In genomic region chr12:8658361-8658760, GRCh38 we compare ENCODE assay signal across 15 cellular contexts. TPM values are rescaled to one million over a fixed set of nuclear protein-coding genes. Genes with fewer than 3 reads are reported as not detected.
A peak's percentile ranks its signal among the peaks of the same experiment; 100 is the strongest.
DNase-seq lines count a peak whose midpoint lies in the region; ATAC-seq, FAIRE-seq and TF ChIP-seq lines count a peak whose summit lies in the region.
"Had no signal": no experiment of that assay in that cellular context is flagged by ENCODE, and none has a peak within 500 bp of the region (broad histone marks: within the 10 kb centered on the region; RNA-seq: fewer than 3 reads in every experiment).

No MANE protein-coding gene starts in this region.

- H3K79me2 ChIP-seq in astrocyte (ENCODE audit: insufficient read depth, low read length): no peaks in the 10 kb centered on the region

- H3K27ac Mint-ChIP-seq in astrocyte (ENCODE audit: unreplicated experiment): peak overlapping the region; percentile 91
- H3K27ac Mint-ChIP-seq in stimulated activated memory B cell treated with anti-CD40 and anti-IgM and Interleukin-4, amounts not matched to agents 10 μg/mL and 1 μg/mL and 100 μg/mL, for 72 hours: no peak overlapping the region

- H3K36me3 ChIP-seq in astrocyte (ENCODE audit: insufficient read depth, low read length) (no peaks in the 10 kb centered on the region), ovary (no peaks in the 10 kb centered on the region)
- H3K36me3 ChIP-seq: adrenal gland, thyroid gland had no signal

- TF ChIP-seq CTCF in astrocyte (IDR thresholded peaks at IDR 0.05; ENCODE audit: insufficient read depth, low read depth, low read length): no peak
- no peak for TF ChIP-seq CTCF in omental fat pad (IDR thresholded peaks at IDR 0.05)
- TF ChIP-seq CTCF in ovary (IDR thresholded peaks at IDR 0.05): no peak

- peak overlapping the region; percentile 20 for H2AFZ ChIP-seq in astrocyte (ENCODE audit: low read depth, low read length)

- no peak for ATAC-seq in omental fat pad (ENCODE audit: low FRiP score)
- no peak for ATAC-seq in stimulated activated memory B cell treated with anti-CD40 and anti-IgM and Interleukin-4, amounts not matched to agents 10 μg/mL and 1 μg/mL and 100 μg/mL, for 72 hours
- ATAC-seq: right cardiac atrium had no signal

- H4K20me1 ChIP-seq in astrocyte (ENCODE audit: insufficient read depth, low read length): no peaks in the 10 kb centered on the region

- TF ChIP-seq EP300 in ovary (IDR thresholded peaks at IDR 0.05): no peak

- peaks cover 12% of the 10 kb centered on the region for H3K4me1 ChIP-seq in astrocyte (ENCODE audit: insufficient read depth, low read length)
- no peaks in the 10 kb centered on the region for H3K4me1 ChIP-seq in ovary (ENCODE audit: insufficient read depth)
- H3K4me1 ChIP-seq: adrenal gland, thyroid gland had no signal

- peak; percentile 34 for FAIRE-seq in astrocyte (lab: Jason Lieb, UNC)
- FAIRE-seq: A204.1, GM18507 had no signal

- DNase-seq in A172 (ENCODE audit: low spot score) (peak; percentile 47), HPDE6-E6E7 (ENCODE audit: extremely low spot score) (peak; percentile 50), astrocyte (ENCODE audit: low read depth) (peak; percentile 98), islet precursor cell (peak; percentile 93), omental fat pad (ENCODE audit: low spot score) (no peak), ovary (no peak)
- DNase-seq in activated CD4-positive, CD25-positive, alpha-beta regulatory T cell treated with anti-CD3 and anti-CD28 coated beads, Interleukin-2, amount 50 U/mL, for 72 hours: no peak
- DNase-seq: adrenal gland; DMS153; effector CD8-positive, alpha-beta T cell had no signal

- H3K9me3 Mint-ChIP-seq in astrocyte (ENCODE audit: unreplicated experiment): no peaks in the 10 kb centered on the region
- no peaks in the 10 kb centered on the region for H3K9me3 Mint-ChIP-seq in stimulated activated memory B cell treated with anti-CD40 and anti-IgM and Interleukin-4, amounts not matched to agents 10 μg/mL and 1 μg/mL and 100 μg/mL, for 72 hours

- WGBS in ovary, 3 donors: 31 to 41% (median 39%) methylated on average over 1 of the region's 1 CpG

- H3K27me3 Mint-ChIP-seq in astrocyte (ENCODE audit: low read depth, unreplicated experiment): no peaks in the 10 kb centered on the region
- H3K27me3 Mint-ChIP-seq in stimulated activated memory B cell treated with anti-CD40 and anti-IgM and Interleukin-4, amounts not matched to agents 10 μg/mL and 1 μg/mL and 100 μg/mL, for 72 hours: no peaks in the 10 kb centered on the region

- no peaks in the 10 kb centered on the region for H3K36me3 Mint-ChIP-seq in astrocyte (ENCODE audit: low read depth, unreplicated experiment)
- peaks cover 4% of the 10 kb centered on the region for H3K36me3 Mint-ChIP-seq in stimulated activated memory B cell treated with anti-CD40 and anti-IgM and Interleukin-4, amounts not matched to agents 10 μg/mL and 1 μg/mL and 100 μg/mL, for 72 hours

- no peak overlapping the region for H3K4me3 Mint-ChIP-seq in astrocyte (ENCODE audit: unreplicated experiment)
- no peak overlapping the region for H3K4me3 Mint-ChIP-seq in stimulated activated memory B cell treated with anti-CD40 and anti-IgM and Interleukin-4, amounts not matched to agents 10 μg/mL and 1 μg/mL and 100 μg/mL, for 72 hours

- intact Hi-C loops in ovary (cut with DNase I): loop anchor here in 1 of 4 donors (10.0 kb wide), 1 partner anchor 386 kb away; no protein-coding TSS in a partner anchor

- peak overlapping the region; percentile 17 for H3K9ac ChIP-seq in astrocyte (ENCODE audit: low read length)

- H3K27me3 ChIP-seq in astrocyte (ENCODE audit: insufficient read depth, low read length) (no peaks in the 10 kb centered on the region), ovary (no peaks in the 10 kb centered on the region)
- H3K27me3 ChIP-seq: adrenal gland, thyroid gland had no signal

- H3K9me3 ChIP-seq in astrocyte (ENCODE audit: insufficient read depth, low read depth, low read length) (no peaks in the 10 kb centered on the region), ovary (no peaks in the 10 kb centered on the region)
- H3K9me3 ChIP-seq: adrenal gland, thyroid gland had no signal

- H3K4me3 ChIP-seq in astrocyte (ENCODE audit: insufficient read depth, low read depth, low read length) (no peak overlapping the region), ovary (no peak overlapping the region)
- H3K4me3 ChIP-seq: adrenal gland, thyroid gland had no signal

- no peak for TF ChIP-seq POLR2A in ovary (IDR thresholded peaks at IDR 0.05)

- H3K4me2 ChIP-seq in astrocyte (ENCODE audit: low read length): peak overlapping the region; percentile 47

- H3K4me1 Mint-ChIP-seq in astrocyte (ENCODE audit: low read depth, unreplicated experiment): peaks cover 9% of the 10 kb centered on the region
- peaks cover 4% of the 10 kb centered on the region for H3K4me1 Mint-ChIP-seq in stimulated activated memory B cell treated with anti-CD40 and anti-IgM and Interleukin-4, amounts not matched to agents 10 μg/mL and 1 μg/mL and 100 μg/mL, for 72 hours

- H3K27ac ChIP-seq in astrocyte (ENCODE audit: low read depth, low read length): peak overlapping the region; percentile 48
- H3K27ac ChIP-seq in ovary: no peak overlapping the region
- H3K27ac ChIP-seq: adrenal gland had no signal

RNA-seq across cellular contexts. Expression of gene MFAP5, which starts 4.3 kb away (rescaled TPM):
- 0.65 and 2.4 TPM in 2 replicates for total RNA-seq in A172 (2014; rRNA removed; shearing (Covaris generic))
- total RNA-seq in astrocyte: 86.4 and 105 TPM in 2 replicates
- 100 to 1,000 TPM in 2 of 4 donors, 10 to 100 TPM in 2; 34.5 to 793 (median 148) TPM for total RNA-seq in omental fat pad
- total RNA-seq in ovary: 1 to 10 TPM in 2 of 7 donors, under 1 TPM in 3, not detected in 2; 0.35 to 7.5 (median 0.72) TPM
- polyA plus RNA-seq in ovary: 100 to 1,000 TPM in 1 of 2 donors, under 1 TPM in 1; 0.46 to 106 TPM

RNA-seq across cellular contexts. Expression of gene RIMKLB, which starts 39.4 kb away (rescaled TPM):
- total RNA-seq in A172 (2014; rRNA removed; shearing (Covaris generic)): 18.7 and 35.8 TPM in 2 replicates
- total RNA-seq in astrocyte (34.1 and 36.6 TPM in 2 replicates), omental fat pad (100 to 1,000 TPM in 1 of 4 donors, 10 to 100 TPM in 3; 53.9 to 202 (median 62.6) TPM), ovary (100 to 1,000 TPM in 1 of 7 donors, 10 to 100 TPM in 6; 32.3 to 118 (median 42.6) TPM)
- polyA plus RNA-seq in ovary: 10 to 100 TPM; 36.0 to 50.9 TPM

RNA-seq across cellular contexts. Expression of gene AICDA, which starts 45.7 kb away (rescaled TPM):
- total RNA-seq in A172 (2014; rRNA removed; shearing (Covaris generic)): not detected in 2 replicates
- not detected in 2 replicates for total RNA-seq in astrocyte
- under 1 TPM in 1 of 4 donors, not detected in 3; 0.63 TPM for total RNA-seq in omental fat pad
- total RNA-seq in ovary: not detected
- polyA plus RNA-seq in ovary: not detected
- total RNA-seq: adrenal gland, right cardiac atrium, thyroid gland had no signal
- polyA plus RNA-seq: adrenal gland, right cardiac atrium had no signal

Comparison
In these comparisons a context has a peak if more than half of its experiments do, and no peak if none do; other contexts are left out.
1. DNase-seq: peak in A172 (single experiment), HPDE6-E6E7 (single experiment), astrocyte (single experiment) and islet precursor cell (single experiment); none in omental fat pad (single experiment), ovary (0 of 5) and activated CD4-positive, CD25-positive, alpha-beta regulatory T cell treated with anti-CD3 and anti-CD28 coated beads, Interleukin-2, amount 50 U/mL, for 72 hours (single experiment).
2. RNA of gene MFAP5, which starts 4.3 kb away (total RNA-seq): 34.5 to 793 TPM in omental fat pad and 86.4 to 105 TPM in astrocyte; 0.65 to 2.4 TPM in A172 and 0.35 to 7.5 TPM in ovary; every median in the first group is over 4 times any median in the second.